1 cellular context compared by ENCODE assay signal in genomic region chr6:90065173-90065572, GRCh38.
TF ChIP-seq lines count a peak whose summit lies in the region.

No MANE protein-coding gene starts in this region.

TF ChIP-seq in HEK293, 187 proteins besides CTCF, POLR2A, EP300 and RAD21:
- TF ChIP-seq, protein P1, sequence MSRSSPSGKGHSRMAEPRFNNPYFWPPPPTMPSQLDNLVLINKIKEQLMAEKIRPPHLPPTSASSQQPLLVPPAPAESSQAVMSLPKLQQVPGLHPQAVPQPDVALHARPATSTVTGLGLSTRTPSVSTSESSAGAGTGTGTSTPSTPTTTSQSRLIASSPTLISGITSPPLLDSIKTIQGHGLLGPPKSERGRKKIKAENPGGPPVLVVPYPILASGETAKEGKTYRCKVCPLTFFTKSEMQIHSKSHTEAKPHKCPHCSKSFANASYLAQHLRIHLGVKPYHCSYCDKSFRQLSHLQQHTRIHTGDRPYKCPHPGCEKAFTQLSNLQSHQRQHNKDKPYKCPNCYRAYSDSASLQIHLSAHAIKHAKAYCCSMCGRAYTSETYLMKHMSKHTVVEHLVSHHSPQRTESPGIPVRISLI (tag by site-specific recombination; IDR thresholded peaks at IDR 0.05): peak; percentile 71; the same call in 1 of the 2 replicates
- TF ChIP-seq ZNF843 (tag by site-specific recombination; IDR thresholded peaks at IDR 0.05) (no peak), ZNF174 (tag by site-specific recombination; IDR thresholded peaks at IDR 0.05) (no peak), ZNF600 (tag by site-specific recombination; IDR thresholded peaks at IDR 0.05) (no peak), TCF7L2 (IDR thresholded peaks at IDR 0.05; ENCODE audit: borderline replicate concordance, low read depth, low read length) (no peak)
TF ChIP-seq in HEK293: peak in this region for 1.
